3 cellular contexts compared by ENCODE assay signal in the genomic region with DNA sequence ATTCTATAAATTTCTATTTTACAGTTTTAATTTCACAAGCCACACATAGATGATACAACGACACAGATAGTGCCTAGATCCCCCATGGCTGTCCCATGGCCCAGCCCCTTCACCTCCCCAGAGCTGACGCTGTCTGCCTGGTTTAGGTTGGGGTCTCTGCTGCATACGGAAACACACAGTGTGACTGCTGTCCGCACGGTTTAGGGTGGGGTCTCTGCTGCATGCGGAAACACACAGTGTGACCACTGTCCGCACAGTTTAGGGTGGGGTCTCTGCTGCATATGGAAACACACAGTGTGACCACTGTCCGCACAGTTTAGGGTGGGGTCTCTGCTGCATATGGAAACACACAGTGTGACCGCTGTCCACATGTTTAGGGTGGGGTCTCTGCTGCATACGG. TPM values are rescaled to one million over a fixed set of nuclear protein-coding genes. Genes with fewer than 3 reads are reported as not detected.
"Had no signal": no experiment of that assay in that cellular context is flagged by ENCODE, and none has a peak within 500 bp of the region (broad histone marks: within the 10 kb centered on the region; RNA-seq: fewer than 3 reads in every experiment).

No MANE protein-coding gene starts in this region.

RNA-seq across cellular contexts. Expression of a gene that starts 48.5 kb away (rescaled TPM):
- total RNA-seq: OCI-LY7, RPMI7951, SJCRH30 had no signal
